In genomic region chr18:11851156-11852047, GRCh38 we compare ENCODE assay signal across 8 cellular contexts.
DNase-seq lines count a peak whose midpoint lies in the region; ATAC-seq lines count a peak whose summit lies in the region.

Gene CHMP1B, plus strand, starts transcription at chr18:11851413. Its CDS starts 99 bp downstream, at chr18:11851512.

- peak; percentile 93 for ATAC-seq in GM19023 (IDR thresholded peaks at IDR 0.05; ENCODE audit: unreplicated experiment)
- peak; percentile 95 for ATAC-seq in HG03280 (IDR thresholded peaks at IDR 0.05; ENCODE audit: unreplicated experiment)
- peak; percentile 96 for ATAC-seq in activated CD4-positive, CD25-positive, alpha-beta regulatory T cell treated with anti-CD3 and anti-CD28 coated beads, Interleukin-2, amount 50 U/mL, for 24 hours

- DNase-seq in AG08396 (ENCODE audit: low spot score) (peak; percentile 91), NCI-H446 (lab: John Stamatoyannopoulos, UW) (peak; percentile 80 to 94), cerebellar cortex (ENCODE audit: low spot score) (peak; percentile 97), islet precursor cell (peak; percentile 98)
- peak; percentile 93 to 95 (median 95) for DNase-seq in stimulated activated CD4-positive, alpha-beta T cell treated with anti-CD3 and anti-CD28 coated beads, Interleukin-12 subunit alpha, Interleukin-12 subunit beta, amount 100 ng/mL, for 48 hours (ENCODE audit: low read depth in 2 of 3, low spot score in 1 of 3)

Comparison
In these comparisons a context has a peak if more than half of its experiments do, and no peak if none do; other contexts are left out.
1. Peak in every context shown above with its lines: DNase-seq and ATAC-seq.